16 cellular contexts compared by ENCODE assay signal in the genomic region with DNA sequence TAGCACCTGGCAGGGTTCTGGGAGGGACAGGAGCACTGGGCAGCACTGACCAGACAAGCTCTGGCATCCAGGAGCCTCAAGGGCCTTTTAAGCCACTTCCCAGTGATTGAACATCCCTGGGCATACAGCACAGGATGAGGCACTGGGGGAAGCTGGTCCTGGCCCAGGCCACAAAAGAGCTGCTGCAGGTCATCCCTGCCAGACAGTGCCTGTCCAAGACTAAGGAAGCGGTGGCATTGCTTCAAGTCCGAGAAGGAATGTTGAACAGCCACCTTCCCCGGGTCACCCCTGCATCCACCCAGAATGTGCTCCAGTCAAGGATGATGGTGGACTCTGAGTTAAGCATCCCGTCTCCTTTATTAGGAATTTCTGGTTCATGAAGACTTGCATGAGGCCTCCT. TPM values are rescaled to one million over a fixed set of nuclear protein-coding genes. Genes with fewer than 3 reads are reported as not detected.
DNase-seq lines count a peak whose midpoint lies in the region; ATAC-seq and TF ChIP-seq lines count a peak whose summit lies in the region.
"Had no signal": no experiment of that assay in that cellular context is flagged by ENCODE, and none has a peak within 500 bp of the region (broad histone marks: within the 10 kb centered on the region; RNA-seq: fewer than 3 reads in every experiment).

No MANE protein-coding gene starts in this region.

- TF ChIP-seq EP300 in SK-N-SH (IDR thresholded peaks at IDR 0.05; ENCODE audit: borderline replicate concordance in 1 of 2, low read depth in 1 of 2, low read length in 1 of 2) = no peak

- peaks cover 12% of the 10 kb centered on the region; the same call in 1 of the 2 replicates for H3K79me2 ChIP-seq in SK-N-SH (ENCODE audit: insufficient read depth)

- H3K4me1 ChIP-seq in SK-N-SH (ENCODE audit: control insufficient read depth in 1 of 2, insufficient read depth in 2 of 2, low read depth in 1 of 2, low read length in 1 of 2) = peaks cover 11 to 26% of the 10 kb centered on the region in 2 experiments; a peak in 3 of 4 replicates

- peak overlapping the region; percentile 41 for H3K4me3 Mint-ChIP-seq in activated naive CD4-positive, alpha-beta T cell treated with anti-CD3 and anti-CD28 coated beads, Interleukin-2, amount 10 ng/mL, durations not matched to agents 7 days and 5 days
- no peak overlapping the region for H3K4me3 Mint-ChIP-seq in central memory CD8-positive, alpha-beta T cell
- H3K4me3 Mint-ChIP-seq in stimulated activated effector memory CD8-positive, alpha-beta T cell treated with anti-CD3 and anti-CD28 coated beads, Interleukin-12 subunit alpha, Interleukin-12 subunit beta, amount 100 ng/mL, for 72 hours = peak overlapping the region; percentile 96

- no peak for DNase-seq in activated naive CD4-positive, alpha-beta T cell treated with anti-CD3 and anti-CD28 coated beads, Interleukin-2, amount 10 ng/mL, durations not matched to agents 7 days and 5 days
- no peak for DNase-seq in activated naive CD4-positive, alpha-beta T cell treated with anti-CD3 and anti-CD28 coated beads, Interleukin-2, amount 50 U/mL, for 16 hours
- no peak for DNase-seq in SK-N-SH
- DNase-seq in central memory CD8-positive, alpha-beta T cell (ENCODE audit: low spot score in 2 of 2) = no peak
- DNase-seq in stimulated activated effector memory CD8-positive, alpha-beta T cell treated with anti-CD3 and anti-CD28 coated beads, Interleukin-12 subunit alpha, Interleukin-12 subunit beta, amount 100 ng/mL, for 72 hours (ENCODE audit: low spot score in 2 of 2) = no peak
- no peak for DNase-seq in SIG-M5 (lab: John Stamatoyannopoulos, UW)
- no peak for DNase-seq in COLO668 (lab: John Stamatoyannopoulos, UW; ENCODE audit: unreplicated experiment)
- DNase-seq: activated CD4-positive, alpha-beta T cell treated with anti-CD3 and anti-CD28 coated beads, Interleukin-2, amount 50 U/mL, for 48 hours; cerebellar nuclear complex; DMS153; H7; NCI-H1105; stimulated activated CD4-positive, alpha-beta T cell treated with anti-CD3 and anti-CD28 coated beads, Interleukin-4, amount 100 ng/mL, for 4 hours; upper lobe of right lung had no signal

- peaks cover 7% of the 10 kb centered on the region for H3F3A ChIP-seq in SK-N-SH (replicated peaks; ENCODE audit: insufficient read depth)

- no peak overlapping the region for H3K27ac Mint-ChIP-seq in activated naive CD4-positive, alpha-beta T cell treated with anti-CD3 and anti-CD28 coated beads, Interleukin-2, amount 10 ng/mL, durations not matched to agents 7 days and 5 days
- peak overlapping the region; percentile 91 for H3K27ac Mint-ChIP-seq in central memory CD8-positive, alpha-beta T cell (ENCODE audit: low read depth)
- peak overlapping the region; percentile 96 for H3K27ac Mint-ChIP-seq in stimulated activated effector memory CD8-positive, alpha-beta T cell treated with anti-CD3 and anti-CD28 coated beads, Interleukin-12 subunit alpha, Interleukin-12 subunit beta, amount 100 ng/mL, for 72 hours
- H3K27ac Mint-ChIP-seq: IgD-negative memory B cell had no signal

- peak overlapping the region; percentile 99; the same call in 1 of the 2 replicates for H3K4me2 ChIP-seq in SK-N-SH

- no peaks in the 10 kb centered on the region for H3K9me2 ChIP-seq in SK-N-SH

- H3K27me3 Mint-ChIP-seq in activated naive CD4-positive, alpha-beta T cell treated with anti-CD3 and anti-CD28 coated beads, Interleukin-2, amount 10 ng/mL, durations not matched to agents 7 days and 5 days = no peaks in the 10 kb centered on the region
- no peaks in the 10 kb centered on the region for H3K27me3 Mint-ChIP-seq in central memory CD8-positive, alpha-beta T cell
- H3K27me3 Mint-ChIP-seq: IgD-negative memory B cell had no signal

- no peak overlapping the region for H2AFZ ChIP-seq in SK-N-SH (ENCODE audit: low read depth)

- peaks cover 36 to 45% of the 10 kb centered on the region in 2 experiments for H3K36me3 ChIP-seq in SK-N-SH (replicated peaks in 1 of 2; ENCODE audit: control insufficient read depth in 1 of 2, insufficient read depth in 2 of 2, low read length in 1 of 2)

- H3K4me1 Mint-ChIP-seq in activated naive CD4-positive, alpha-beta T cell treated with anti-CD3 and anti-CD28 coated beads, Interleukin-2, amount 10 ng/mL, durations not matched to agents 7 days and 5 days = peaks cover 33% of the 10 kb centered on the region
- H3K4me1 Mint-ChIP-seq in central memory CD8-positive, alpha-beta T cell = peaks cover 29% of the 10 kb centered on the region
- H3K4me1 Mint-ChIP-seq in stimulated activated effector memory CD8-positive, alpha-beta T cell treated with anti-CD3 and anti-CD28 coated beads, Interleukin-12 subunit alpha, Interleukin-12 subunit beta, amount 100 ng/mL, for 72 hours = peaks cover 36% of the 10 kb centered on the region

- no peak for TF ChIP-seq CTCF in SK-N-SH (IDR thresholded peaks at IDR 0.05)

- peak overlapping the region in 1 of 2 experiments; percentile 88; a peak in 2 of 4 replicates for H3K27ac ChIP-seq in SK-N-SH (ENCODE audit: low read depth in 2 of 2, low read length in 1 of 2)

- no peak overlapping the region for H3K4me3 ChIP-seq in SK-N-SH (ENCODE audit: low read depth in 2 of 2, low read length in 1 of 2)

- H3K9ac ChIP-seq in SK-N-SH = no peak overlapping the region; the same call in 1 of the 2 replicates

- no peak for TF ChIP-seq RAD21 in SK-N-SH (IDR thresholded peaks at IDR 0.05; ENCODE audit: low read length)

- no peaks in the 10 kb centered on the region for H3K27me3 ChIP-seq in SK-N-SH (ENCODE audit: insufficient read depth)
- H3K27me3 ChIP-seq: upper lobe of right lung had no signal

- H4K20me1 ChIP-seq in SK-N-SH (ENCODE audit: insufficient read depth) = no peaks in the 10 kb centered on the region

- CTCF ChIA-PET in activated naive CD4-positive, alpha-beta T cell treated with anti-CD3 and anti-CD28 coated beads, Interleukin-2, amount 10 ng/mL, durations not matched to agents 7 days and 5 days (lab: Charles Lee) = interaction anchor here (1.0 to 2.5 kb wide), 4 partner anchors 9 to 67 kb away, joined by 4 to 17 read pairs (median 8); a partner anchor contains a TSS
- CTCF ChIA-PET in SK-N-SH (lab: Yijun Ruan, JAX) = interaction anchor here (0.8 to 4.1 kb wide), 11 partner anchors 9 to 159 kb away, joined by 3 to 40 read pairs (median 5); a partner anchor contains a TSS

- WGBS in SK-N-SH (ENCODE audit: low lambda C conversion rate) = 100% methylated on average over 4 of the region's 4 CpGs

- H3K9me3 Mint-ChIP-seq in activated naive CD4-positive, alpha-beta T cell treated with anti-CD3 and anti-CD28 coated beads, Interleukin-2, amount 10 ng/mL, durations not matched to agents 7 days and 5 days = no peaks in the 10 kb centered on the region
- H3K9me3 Mint-ChIP-seq in central memory CD8-positive, alpha-beta T cell = no peaks in the 10 kb centered on the region
- H3K9me3 Mint-ChIP-seq in stimulated activated effector memory CD8-positive, alpha-beta T cell treated with anti-CD3 and anti-CD28 coated beads, Interleukin-12 subunit alpha, Interleukin-12 subunit beta, amount 100 ng/mL, for 72 hours = no peaks in the 10 kb centered on the region
- H3K9me3 Mint-ChIP-seq: IgD-negative memory B cell had no signal

- no peak for ATAC-seq in central memory CD8-positive, alpha-beta T cell (replicated peaks; ENCODE audit: extremely low read depth, poor library complexity, severe bottlenecking)
- no peak for ATAC-seq in stimulated activated effector memory CD8-positive, alpha-beta T cell treated with anti-CD3 and anti-CD28 coated beads, Interleukin-12 subunit alpha, Interleukin-12 subunit beta, amount 100 ng/mL, for 72 hours
- ATAC-seq in HG02588 (IDR thresholded peaks at IDR 0.05; ENCODE audit: unreplicated experiment) = no peak
- ATAC-seq: upper lobe of right lung had no signal

- peaks cover 32% of the 10 kb centered on the region for H3K36me3 Mint-ChIP-seq in activated naive CD4-positive, alpha-beta T cell treated with anti-CD3 and anti-CD28 coated beads, Interleukin-2, amount 10 ng/mL, durations not matched to agents 7 days and 5 days
- peaks cover 64% of the 10 kb centered on the region for H3K36me3 Mint-ChIP-seq in central memory CD8-positive, alpha-beta T cell (ENCODE audit: insufficient read depth)
- peaks cover 61% of the 10 kb centered on the region for H3K36me3 Mint-ChIP-seq in stimulated activated effector memory CD8-positive, alpha-beta T cell treated with anti-CD3 and anti-CD28 coated beads, Interleukin-12 subunit alpha, Interleukin-12 subunit beta, amount 100 ng/mL, for 72 hours

- POLR2A ChIA-PET in SK-N-SH (lab: Yijun Ruan, JAX) = interaction anchor here (0.8 to 2.4 kb wide), 4 partner anchors 8 to 129 kb away, joined by 3 to 28 read pairs (median 3); a partner anchor contains a TSS

- no peaks in the 10 kb centered on the region for H3K9me3 ChIP-seq in SK-N-SH
- H3K9me3 ChIP-seq: upper lobe of right lung had no signal

TF ChIP-seq in SK-N-SH, 30 proteins besides CTCF, POLR2A, EP300 and RAD21 (continues in another document):
- TF ChIP-seq, protein P1, sequence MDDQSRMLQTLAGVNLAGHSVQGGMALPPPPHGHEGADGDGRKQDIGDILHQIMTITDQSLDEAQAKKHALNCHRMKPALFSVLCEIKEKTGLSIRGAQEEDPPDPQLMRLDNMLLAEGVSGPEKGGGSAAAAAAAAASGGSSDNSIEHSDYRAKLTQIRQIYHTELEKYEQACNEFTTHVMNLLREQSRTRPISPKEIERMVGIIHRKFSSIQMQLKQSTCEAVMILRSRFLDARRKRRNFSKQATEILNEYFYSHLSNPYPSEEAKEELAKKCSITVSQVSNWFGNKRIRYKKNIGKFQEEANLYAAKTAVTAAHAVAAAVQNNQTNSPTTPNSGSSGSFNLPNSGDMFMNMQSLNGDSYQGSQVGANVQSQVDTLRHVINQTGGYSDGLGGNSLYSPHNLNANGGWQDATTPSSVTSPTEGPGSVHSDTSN (IDR thresholded peaks at IDR 0.05) = no peak
- TF ChIP-seq RXRA (IDR thresholded peaks at IDR 0.05; ENCODE audit: borderline replicate concordance, low read depth) (no peak), YY1 (IDR thresholded peaks at IDR 0.05; ENCODE audit: low read depth) (no peak), TEAD4 (IDR thresholded peaks at IDR 0.05; ENCODE audit: borderline replicate concordance, insufficient read depth) (no peak), ELF1 (IDR thresholded peaks at IDR 0.05) (no peak)

RNA-seq across cellular contexts. Expression of a gene that starts 1.2 kb away (rescaled TPM):
- polyA plus RNA-seq in SK-N-SH (2012; rRNA removed) = 23.7 and 24.7 TPM in 2 replicates
- polyA plus RNA-seq in SK-N-SH (2012; cell fraction: cytosol; rRNA removed) = 7.5 and 14.8 TPM in 2 replicates
- 164 and 209 TPM in 2 replicates for polyA plus RNA-seq in SK-N-SH (2012; cell fraction: nucleus; rRNA removed)

RNA-seq across cellular contexts. Expression of a gene that starts 8.6 kb away (rescaled TPM):
- 133 and 136 TPM in 2 replicates for polyA plus RNA-seq in SK-N-SH (2012; rRNA removed)
- polyA plus RNA-seq in SK-N-SH (2012; cell fraction: cytosol; rRNA removed) = 87.3 and 111 TPM in 2 replicates
- 85.4 and 108 TPM in 2 replicates for polyA plus RNA-seq in SK-N-SH (2012; cell fraction: nucleus; rRNA removed)

RNA-seq across cellular contexts. Expression of a gene that starts 8.7 kb away (rescaled TPM):
- 1.6 and 1.8 TPM in 2 replicates for polyA plus RNA-seq in SK-N-SH (2012; rRNA removed)
- polyA plus RNA-seq in SK-N-SH (2012; cell fraction: cytosol; rRNA removed) = 0.86 and 0.89 TPM in 2 replicates
- polyA plus RNA-seq in SK-N-SH (2012; cell fraction: nucleus; rRNA removed) = 4.2 and 4.8 TPM in 2 replicates

RNA-seq across cellular contexts. Expression of a gene that starts 18.3 kb away (rescaled TPM):
- polyA plus RNA-seq in SK-N-SH (2012; rRNA removed) = 135 and 139 TPM in 2 replicates
- polyA plus RNA-seq in SK-N-SH (2012; cell fraction: cytosol; rRNA removed) = 62.5 and 80.7 TPM in 2 replicates
- 636 and 666 TPM in 2 replicates for polyA plus RNA-seq in SK-N-SH (2012; cell fraction: nucleus; rRNA removed)

RNA-seq across cellular contexts. Expression of a gene that starts 28.2 kb away (rescaled TPM):
- polyA plus RNA-seq in SK-N-SH (2012; rRNA removed) = 0.03 TPM in 2 replicates
- 0.03 and 0.05 TPM in 2 replicates for polyA plus RNA-seq in SK-N-SH (2012; cell fraction: cytosol; rRNA removed)
- 0.06 and 0.09 TPM in 2 replicates for polyA plus RNA-seq in SK-N-SH (2012; cell fraction: nucleus; rRNA removed)
- polyA plus RNA-seq: IgD-negative memory B cell had no signal
